8 cellular contexts compared by ENCODE assay signal in the genomic region with DNA sequence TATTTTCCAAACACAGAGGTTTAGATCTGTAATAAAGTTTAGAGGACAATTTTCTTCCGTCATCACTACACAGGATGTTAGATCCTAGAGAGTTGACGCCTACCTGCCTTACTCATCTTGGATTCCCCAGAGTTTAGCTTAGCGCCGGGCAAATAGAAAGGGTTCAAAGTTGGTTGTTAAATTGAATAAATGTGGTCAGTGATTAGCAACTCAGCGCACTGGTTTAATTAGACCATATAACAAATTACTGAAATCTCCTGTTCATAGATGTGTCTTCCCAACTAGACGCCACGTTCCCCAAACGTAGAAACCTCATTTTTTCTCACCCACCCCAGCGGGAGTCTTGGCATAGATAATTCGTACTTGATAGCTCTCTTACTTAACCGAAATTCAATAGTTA. TPM values are rescaled to one million over a fixed set of nuclear protein-coding genes. Genes with fewer than 3 reads are reported as not detected.
DNase-seq lines count a peak whose midpoint lies in the region; ATAC-seq and TF ChIP-seq lines count a peak whose summit lies in the region.

No MANE protein-coding gene starts in this region.

- 0 to 2% methylated on average over 11 of the region's 11 CpGs for WGBS in upper lobe of left lung, 2 donors

- H3K9me3 ChIP-seq in Caco-2 = no peaks in the 10 kb centered on the region
- no peaks in the 10 kb centered on the region for H3K9me3 ChIP-seq in upper lobe of left lung

- POLR2A ChIA-PET in Caco-2 (lab: Charles Lee) = interaction anchor here (0.8 to 1.6 kb wide), 3 partner anchors 11 to 338 kb away, joined by 3 to 8 read pairs (median 5); partner anchors contain the start of gene FREM2

- H3K4me3 Mint-ChIP-seq in Caco-2 (ENCODE audit: unreplicated experiment) = peak overlapping the region; percentile 89
- H3K4me3 Mint-ChIP-seq in nephron progenitor cell = peak overlapping the region; percentile 100

- intact Hi-C loops in Caco-2 (cut with micrococcal nuclease; ENCODE audit: unreplicated experiment) = loop anchor here (1.0 to 5.0 kb wide), 2 partner anchors 46 to 233 kb away; no protein-coding TSS in a partner anchor

- H3K27ac Mint-ChIP-seq in Caco-2 (ENCODE audit: unreplicated experiment) (peak overlapping the region; percentile 93), nephron progenitor cell (peak overlapping the region; percentile 98)

- TSS peak; percentile 56 for BruUV-seq in Caco-2 (replicated peaks; lab: Mats Ljungman, UMichigan)

- H3K36me3 Mint-ChIP-seq in Caco-2 (ENCODE audit: insufficient read depth, unreplicated experiment) (peaks cover 37% of the 10 kb centered on the region), nephron progenitor cell (ENCODE audit: low read depth) (peaks cover 19% of the 10 kb centered on the region)

- H3K4me1 ChIP-seq in Caco-2 (peaks cover 20% of the 10 kb centered on the region), upper lobe of left lung (peaks cover 13 to 33% (median 19%) of the 10 kb centered on the region in 4 donors)

- no peak for TF ChIP-seq CTCF in Caco-2 (IDR thresholded peaks at IDR 0.05; ENCODE audit: insufficient read depth in 1 of 2, low read depth in 1 of 2, low read length in 1 of 2, severe bottlenecking in 1 of 2, unreplicated experiment in 1 of 2)
- TF ChIP-seq CTCF in epithelial cell of proximal tubule (conservative IDR thresholded peaks at IDR 0.05; ENCODE audit: low read depth, low read length) = no peak
- TF ChIP-seq CTCF in nephron progenitor cell (IDR thresholded peaks at IDR 0.05) = no peak
- TF ChIP-seq CTCF in upper lobe of left lung (IDR thresholded peaks at IDR 0.05) = no peak

- H3K4me1 Mint-ChIP-seq in Caco-2 (ENCODE audit: low read depth, unreplicated experiment) = peaks cover 34% of the 10 kb centered on the region
- H3K4me1 Mint-ChIP-seq in nephron progenitor cell = peaks cover 30% of the 10 kb centered on the region

- no peaks in the 10 kb centered on the region for H3K27me3 Mint-ChIP-seq in Caco-2 (ENCODE audit: insufficient read depth, unreplicated experiment)
- H3K27me3 Mint-ChIP-seq in nephron progenitor cell (ENCODE audit: low read depth, poor library complexity) = peaks cover 6% of the 10 kb centered on the region

- H3K4me3 ChIP-seq in Caco-2 (ENCODE audit: low read depth, low read length) (peak overlapping the region; percentile 88), epithelial cell of proximal tubule (ENCODE audit: low read depth, low read length) (peak overlapping the region; percentile 79), upper lobe of left lung (peak overlapping the region; percentile 36 to 75 (median 65))

- CTCF ChIA-PET in Caco-2 (lab: Charles Lee) = interaction anchor here (0.6 to 1.6 kb wide), 4 partner anchors 42 to 233 kb away, joined by 3 to 6 read pairs (median 4); no protein-coding TSS in a partner anchor

- H3K36me3 ChIP-seq in Caco-2 (ENCODE audit: control insufficient read depth, insufficient read depth, low read length) (0 out of 2 replicates have a peak, but pooled peaks cover 1% of the 10 kb centered on the region), upper lobe of left lung (peaks cover 0 to 15% (median under 1%) of the 10 kb centered on the region in 4 donors)

- peak overlapping the region; percentile 84 to 96 (median 92) for H3K27ac ChIP-seq in upper lobe of left lung

- TF ChIP-seq POLR2A in upper lobe of left lung (IDR thresholded peaks at IDR 0.05) = no peak

- H3K27me3 ChIP-seq in Caco-2 (replicated peaks; ENCODE audit: control insufficient read depth, insufficient read depth, low read length) = no peaks in the 10 kb centered on the region
- H3K27me3 ChIP-seq in upper lobe of left lung = no peaks in the 10 kb centered on the region

- no peak for TF ChIP-seq EP300 in upper lobe of left lung (IDR thresholded peaks at IDR 0.05)

- DNase-seq in Caco-2 (peak in 1 of 2 experiments; percentile 27), epithelial cell of proximal tubule (ENCODE audit: low read depth) (no peak), nephron progenitor cell (peak; percentile 6), upper lobe of left lung (no peak), NOMO-1 treated with dmso at 0.1 percent for 144 hours (lab: John Stamatoyannopoulos, UW; ENCODE audit: unreplicated experiment) (no peak)
- DNase-seq in activated CD4-positive, alpha-beta T cell treated with anti-CD3 and anti-CD28 coated beads for 4 hours = peak; percentile 47 to 60

- peak; percentile 13 for ATAC-seq in GM19467 (IDR thresholded peaks at IDR 0.05; ENCODE audit: unreplicated experiment)
- peak; percentile 9 for ATAC-seq in HG03558 (IDR thresholded peaks at IDR 0.05; ENCODE audit: extremely low read depth, unreplicated experiment)
- ATAC-seq in upper lobe of left lung (ENCODE audit: low FRiP score in 2 of 2) = peak in 1 of 2 donors; percentile 22

- no peaks in the 10 kb centered on the region for H3K9me3 Mint-ChIP-seq in Caco-2 (ENCODE audit: unreplicated experiment)
- H3K9me3 Mint-ChIP-seq in nephron progenitor cell = no peaks in the 10 kb centered on the region

RNA-seq across cellular contexts. Expression of gene UFM1, which starts 0.8 kb away (rescaled TPM):
- total RNA-seq in Caco-2 (2022) (98.3 and 106 TPM in 2 replicates), epithelial cell of proximal tubule (33.0 and 36.0 TPM in 2 replicates), upper lobe of left lung (10 to 100 TPM; 21.2 to 84.9 (median 50.5) TPM)

Comparison
In these comparisons a context has a peak if more than half of its experiments do, and no peak if none do; other contexts are left out.
1. DNase-seq: peak in activated CD4-positive, alpha-beta T cell treated with anti-CD3 and anti-CD28 coated beads for 4 hours (2 of 2) and nephron progenitor cell (single experiment); none in epithelial cell of proximal tubule (single experiment), upper lobe of left lung (0 of 2) and NOMO-1 treated with dmso at 0.1 percent for 144 hours (single experiment).
2. Peak in every context shown above with its lines, with median percentiles within 50 percentile points of each other: H3K4me3 ChIP-seq.